15 cellular contexts compared by ENCODE assay signal in genomic region chr6:166772518-166772917, GRCh38.
A peak's percentile ranks its signal among the peaks of the same experiment; 100 is the strongest.
DNase-seq lines count a peak whose midpoint lies in the region; ATAC-seq, FAIRE-seq and TF ChIP-seq lines count a peak whose summit lies in the region.
"Had no signal": no experiment of that assay in that cellular context is flagged by ENCODE, and none has a peak within 500 bp of the region (broad histone marks: within the 10 kb centered on the region; RNA-seq: fewer than 3 reads in every experiment).

No MANE protein-coding gene starts in this region.

- TF ChIP-seq CTCF in AG04450 (IDR thresholded peaks at IDR 0.05; ENCODE audit: low read depth, low read length) = peak; percentile 2; the same call in 1 of the 2 replicates
- TF ChIP-seq CTCF in GM12872 (IDR thresholded peaks at IDR 0.05; ENCODE audit: insufficient read depth, low read depth, low read length) = peak; percentile 39; the same call in 1 of the 3 replicates
- peak; percentile 59 for TF ChIP-seq CTCF in PC-3 (conservative IDR thresholded peaks at IDR 0.05; ENCODE audit: low read depth, low read length)
- peak; percentile 18 for TF ChIP-seq CTCF in fibroblast of the aortic adventitia (IDR thresholded peaks at IDR 0.05; ENCODE audit: insufficient read depth, low read length)

- H3K79me2 ChIP-seq in PC-3 (ENCODE audit: low read length) = no peaks in the 10 kb centered on the region

- no peak overlapping the region for H2AFZ ChIP-seq in PC-3 (ENCODE audit: low read length)

- H3K4me1 ChIP-seq in PC-3 (ENCODE audit: insufficient read depth, low read length) (no peaks in the 10 kb centered on the region), small intestine (ENCODE audit: control insufficient read depth in 2 of 2, insufficient read depth in 1 of 2, low read depth in 1 of 2, low read length in 1 of 2) (no peaks in the 10 kb centered on the region)

- POLR2A ChIA-PET in AG04450 (lab: Yijun Ruan, JAX) = no interaction called here
- POLR2A ChIA-PET in PC-3 (lab: Charles Lee; ENCODE audit: unreplicated experiment) = no interaction called here

- no peak for FAIRE-seq in small intestine (lab: Jason Lieb, UNC)

- no peaks in the 10 kb centered on the region for H3F3A ChIP-seq in PC-3 (ENCODE audit: low read length, unreplicated experiment)

- H3K36me3 ChIP-seq in PC-3 (ENCODE audit: low read depth, low read length) = no peaks in the 10 kb centered on the region
- no peaks in the 10 kb centered on the region for H3K36me3 ChIP-seq in small intestine (ENCODE audit: control insufficient read depth in 2 of 2, insufficient read depth in 2 of 2, low read length in 2 of 2)

- no peak overlapping the region for H3K27ac ChIP-seq in AG04450 (ENCODE audit: low read depth, low read length)
- no peak overlapping the region for H3K27ac ChIP-seq in PC-3 (ENCODE audit: low read length)
- no peak overlapping the region for H3K27ac ChIP-seq in small intestine (ENCODE audit: low read depth in 1 of 2, low read length in 1 of 2)

- H4K20me1 ChIP-seq in PC-3 (ENCODE audit: low read length) = no peaks in the 10 kb centered on the region

- CTCF ChIA-PET in AG04450 (lab: Charles Lee) = interaction anchor here (6.0 kb wide), 1 partner anchor 217 kb away, joined by 90 read pairs; no protein-coding TSS in a partner anchor
- CTCF ChIA-PET in PC-3 (lab: Charles Lee) = interaction anchor here (0.6 kb wide), 1 partner anchor 45 kb away, joined by 3 read pairs; no protein-coding TSS in a partner anchor

- H3K27me3 ChIP-seq in AG04450 (ENCODE audit: control insufficient read depth, insufficient read depth, low read length) (peaks cover 8% of the 10 kb centered on the region), PC-3 (ENCODE audit: low read length) (no peaks in the 10 kb centered on the region), small intestine (ENCODE audit: control insufficient read depth in 2 of 2, insufficient read depth in 2 of 2, low read length in 2 of 2) (no peaks in the 10 kb centered on the region)

- no peaks in the 10 kb centered on the region for H3K9me2 ChIP-seq in PC-3 (replicated peaks; ENCODE audit: low read length)

- intact Hi-C loops in PC-3 (cut with micrococcal nuclease) = loop anchor here (5.0 kb wide), 1 partner anchor 315 kb away; no protein-coding TSS in a partner anchor

- no peak for DNase-seq in AG04450 (ENCODE audit: low read depth, low spot score)
- peak; percentile 29 for DNase-seq in PC-3
- DNase-seq in fibroblast of the aortic adventitia (ENCODE audit: low read depth) = no peak
- DNase-seq in small intestine = no peak
- no peak for DNase-seq in NCI-H1092 treated with DMSO at 0.1 percent for 48 hours (lab: John Stamatoyannopoulos, UW)
- DNase-seq: activated B cell treated with CpG ODN at 0.5 μM for 24 hours; activated T-cell treated with anti-CD3 and anti-CD28 coated beads, Interleukin-2, amount 50 U/mL, for 1 hour; CD4-positive, alpha-beta T cell; foreskin melanocyte; NCI-H1048; NCI-H510A treated with DMSO at 0.1 percent for 48 hours had no signal

- H3K4me3 ChIP-seq in AG04450 (ENCODE audit: low read depth, low read length) (no peak overlapping the region), PC-3 (ENCODE audit: low read length) (no peak overlapping the region), fibroblast of the aortic adventitia (ENCODE audit: low read depth, low read length) (no peak overlapping the region), small intestine (ENCODE audit: low read depth in 1 of 2, low read length in 2 of 2) (no peak overlapping the region)

- ATAC-seq in PC-3 = peak; percentile 53
- ATAC-seq in GM19351 (IDR thresholded peaks at IDR 0.05; ENCODE audit: unreplicated experiment) = no peak
- ATAC-seq in HG03460 (IDR thresholded peaks at IDR 0.05; ENCODE audit: unreplicated experiment) = no peak
- ATAC-seq: sciatic nerve had no signal

- no peaks in the 10 kb centered on the region; the same call in 1 of the 2 replicates for H3K9me3 ChIP-seq in AG04450 (ENCODE audit: control insufficient read depth, insufficient read depth, low read length)
- no peaks in the 10 kb centered on the region for H3K9me3 ChIP-seq in PC-3 (ENCODE audit: low read length)
- no peaks in the 10 kb centered on the region for H3K9me3 ChIP-seq in small intestine (ENCODE audit: control insufficient read depth, low read depth)

- WGBS in small intestine, 3 donors = 53 to 67% (median 60%) methylated on average over 8 of the region's 8 CpGs

- no peak overlapping the region for H3K9ac ChIP-seq in PC-3 (ENCODE audit: low read length)

- no TSS peak for BruUV-seq in PC-3 (replicated peaks; lab: Mats Ljungman, UMichigan)

- no peak overlapping the region for H3K4me2 ChIP-seq in PC-3 (ENCODE audit: low read length)

Comparison
In these comparisons a context has a peak if more than half of its experiments do, and no peak if none do; other contexts are left out.
1. CTCF ChIP-seq: peak in every context shown above with its lines; median percentile 59 in PC-3; 39 in GM12872; 18 in fibroblast of the aortic adventitia; 2 in AG04450.